In the genomic region with DNA sequence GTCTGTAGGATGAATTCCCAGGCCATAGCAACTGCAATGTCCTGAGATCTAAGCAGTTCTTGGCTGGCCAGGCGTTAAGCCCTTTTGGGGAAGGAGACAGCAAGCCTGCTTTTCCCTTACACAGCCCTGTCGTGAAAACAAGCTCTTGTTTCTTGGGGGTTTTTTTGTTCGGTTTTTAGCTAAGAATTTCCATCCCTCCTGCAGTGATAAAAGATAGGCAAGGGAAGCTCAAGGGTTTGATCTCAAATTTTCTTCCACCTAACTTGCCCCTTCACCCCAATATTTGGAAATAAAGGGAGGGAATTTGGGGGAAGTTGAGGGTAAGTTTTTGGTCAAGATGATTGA, we compare ENCODE assay signal across 8 cellular contexts. TPM values are rescaled to one million over a fixed set of nuclear protein-coding genes. Genes with fewer than 3 reads are reported as not detected.
DNase-seq lines count a peak whose midpoint lies in the region; ATAC-seq and TF ChIP-seq lines count a peak whose summit lies in the region.

No MANE protein-coding gene starts in this region.

- WGBS in iPS DF 6.9 (ENCODE audit: insufficient coverage, insufficient read length), result no CpG with 5 or more reads among the region's 3 CpGs

- no peak overlapping the region for H3K9ac ChIP-seq in skeletal muscle tissue (ENCODE audit: low read depth in 1 of 3, low read length in 3 of 3)

- no peaks in the 10 kb centered on the region for H3K9me3 Mint-ChIP-seq in activated CD4-positive, alpha-beta memory T cell treated with anti-CD3 and anti-CD28 coated beads for 36 hours

- no peaks in the 10 kb centered on the region for H3K9me3 ChIP-seq in iPS DF 6.9 (ENCODE audit: control insufficient read depth, insufficient read depth, low read length)
- no peaks in the 10 kb centered on the region for H3K9me3 ChIP-seq in skeletal muscle tissue (ENCODE audit: control insufficient read depth in 3 of 3, low read length in 3 of 3)
- H3K9me3 ChIP-seq in uterus, result no peaks in the 10 kb centered on the region

- H3K36me3 ChIP-seq in iPS DF 6.9 (ENCODE audit: control insufficient read depth, insufficient read depth, low read length) (no peaks in the 10 kb centered on the region), skeletal muscle tissue (ENCODE audit: control insufficient read depth in 3 of 3, insufficient read depth in 3 of 3, low read length in 3 of 3) (no peaks in the 10 kb centered on the region), uterus (no peaks in the 10 kb centered on the region)

- CTCF ChIA-PET in activated CD4-positive, alpha-beta memory T cell treated with anti-CD3 and anti-CD28 coated beads for 36 hours (lab: Charles Lee), result interaction anchor here (0.9 kb wide), 1 partner anchor 459 kb away, joined by 3 read pairs; no protein-coding TSS in a partner anchor

- H3K4me1 Mint-ChIP-seq in activated CD4-positive, alpha-beta memory T cell treated with anti-CD3 and anti-CD28 coated beads for 36 hours (ENCODE audit: low read depth), result peaks cover 8% of the 10 kb centered on the region

- no peaks in the 10 kb centered on the region for H3K36me3 Mint-ChIP-seq in activated CD4-positive, alpha-beta memory T cell treated with anti-CD3 and anti-CD28 coated beads for 36 hours

- no peak for TF ChIP-seq POLR2A in uterus (IDR thresholded peaks at IDR 0.05)

- H3K4me1 ChIP-seq in iPS DF 6.9 (ENCODE audit: control insufficient read depth, insufficient read depth, low read length) (peaks cover 6% of the 10 kb centered on the region), skeletal muscle tissue (ENCODE audit: control insufficient read depth in 3 of 3, insufficient read depth in 3 of 3, low read length in 3 of 3) (peaks cover 4 to 11% (median 8%) of the 10 kb centered on the region in 3 donors), uterus (no peaks in the 10 kb centered on the region)

- H3K27ac ChIP-seq in iPS DF 6.9 (ENCODE audit: low read length) (no peak overlapping the region), skeletal muscle tissue (ENCODE audit: low read depth, low read length) (no peak overlapping the region), uterus (no peak overlapping the region)

- peak overlapping the region; percentile 50 for H3K4me3 Mint-ChIP-seq in activated CD4-positive, alpha-beta memory T cell treated with anti-CD3 and anti-CD28 coated beads for 36 hours

- POLR2A ChIA-PET in activated CD4-positive, alpha-beta memory T cell treated with anti-CD3 and anti-CD28 coated beads for 36 hours (lab: Charles Lee), result no interaction called here

- no peak for TF ChIP-seq CTCF in uterus (IDR thresholded peaks at IDR 0.05)

- H3K27me3 ChIP-seq in iPS DF 6.9 (ENCODE audit: control insufficient read depth, insufficient read depth, low read length), result no peaks in the 10 kb centered on the region
- peaks cover 0 to 20% (median 16%) of the 10 kb centered on the region in 3 donors for H3K27me3 ChIP-seq in skeletal muscle tissue (ENCODE audit: control insufficient read depth in 3 of 3, insufficient read depth in 3 of 3, low read length in 3 of 3)
- H3K27me3 ChIP-seq in uterus, result no peaks in the 10 kb centered on the region

- peaks cover 35% of the 10 kb centered on the region for H3K27me3 Mint-ChIP-seq in activated CD4-positive, alpha-beta memory T cell treated with anti-CD3 and anti-CD28 coated beads for 36 hours

- DNase-seq in DMS53 (lab: John Stamatoyannopoulos, UW) (peak; percentile 12), DMS53 treated with DMSO at 0.1 percent for 48 hours (lab: John Stamatoyannopoulos, UW; ENCODE audit: unreplicated experiment) (no peak), iPS DF 6.9 (ENCODE audit: low read depth, low spot score) (no peak), uterus (no peak)
- no peak for DNase-seq in activated CD4-positive, alpha-beta memory T cell treated with anti-CD3 and anti-CD28 coated beads for 36 hours
- no peak for DNase-seq in effector CD4-positive, alpha-beta T cell

- H3K4me3 ChIP-seq in iPS DF 6.9 (ENCODE audit: low read length) (peak overlapping the region; percentile 93; the same call in 1 of the 2 replicates), skeletal muscle tissue (ENCODE audit: low read length in 3 of 3) (peak overlapping the region; percentile 71 to 83 (median 76)), uterus (peak overlapping the region in 1 of 2 donors; percentile 54)

- H3K27ac Mint-ChIP-seq in activated CD4-positive, alpha-beta memory T cell treated with anti-CD3 and anti-CD28 coated beads for 36 hours, result no peak overlapping the region

- intact Hi-C loops in activated CD4-positive, alpha-beta memory T cell treated with anti-CD3 and anti-CD28 coated beads for 36 hours (cut with micrococcal nuclease), result no loop called here
- intact Hi-C loops in uterus (cut with DNase I; ENCODE audit: low total_unique reads), result no loop called here

- ATAC-seq in GM19395 (IDR thresholded peaks at IDR 0.05; ENCODE audit: unreplicated experiment), result no peak

RNA-seq across cellular contexts. Expression of gene TNFRSF21, which starts 1.5 kb away (rescaled TPM):
- 1 to 10 TPM in 1 of 2 experiments, under 1 TPM in 1; 0.97 to 1.2 TPM for total RNA-seq in activated CD4-positive, alpha-beta memory T cell treated with anti-CD3 and anti-CD28 coated beads for 36 hours
- total RNA-seq in skeletal muscle tissue, result 9.4 TPM
- total RNA-seq in uterus, result 10 to 100 TPM in 2 of 4 donors, 1 to 10 TPM in 2; 1.0 to 33.1 (median 13.2) TPM
